8 cellular contexts compared by ENCODE assay signal in genomic region chr11:64864135-64864472, GRCh38. TPM values are rescaled to one million over a fixed set of nuclear protein-coding genes. Genes with fewer than 3 reads are reported as not detected.
DNase-seq lines count a peak whose midpoint lies in the region; ATAC-seq, FAIRE-seq and TF ChIP-seq lines count a peak whose summit lies in the region.

No MANE protein-coding gene starts in this region.

- H3K4me3 ChIP-seq in HUES64 (ENCODE audit: low read length), result no peak overlapping the region
- peak overlapping the region in 1 of 3 experiments; percentile 4 for H3K4me3 ChIP-seq in keratinocyte (ENCODE audit: control insufficient read depth in 2 of 3, extremely low read depth in 1 of 3, insufficient read depth in 2 of 3, low read depth in 1 of 3, low read length in 3 of 3)

- no peak for TF ChIP-seq CTCF in keratinocyte (optimal IDR thresholded peaks at IDR 0.05 in 1 of 3, IDR thresholded peaks at IDR 0.05 in 1 of 3, conservative IDR thresholded peaks at IDR 0.05 in 1 of 3; ENCODE audit: extremely low read depth in 1 of 3, insufficient read depth in 2 of 3, low read length in 3 of 3)

- peaks cover 80% of the 10 kb centered on the region for H3K79me2 ChIP-seq in keratinocyte (ENCODE audit: control insufficient read depth, insufficient read depth, low read length)

- DNase-seq in keratinocyte (ENCODE audit: low read depth, low spot score) (no peak), COLO829 (ENCODE audit: low spot score) (no peak), T-helper 9 cell (no peak), NCI-H2227 (lab: John Stamatoyannopoulos, UW; ENCODE audit: unreplicated experiment) (no peak)
- DNase-seq in stimulated activated naive B cell treated with anti-CD40 and anti-IgM and Interleukin-4, amounts not matched to agents 10 μg/mL and 1 μg/mL and 100 μg/mL, for 72 hours, result no peak
- DNase-seq in stimulated activated CD4-positive, alpha-beta T cell treated with anti-CD3 and anti-CD28 coated beads, Interleukin-4, amount 100 ng/mL, for 4 hours, result no peak

- peaks cover 0 to 2% of the 10 kb centered on the region in 2 donors for H3K9me3 Mint-ChIP-seq in stimulated activated naive B cell treated with anti-CD40 and anti-IgM and Interleukin-4, amounts not matched to agents 10 μg/mL and 1 μg/mL and 100 μg/mL, for 72 hours

- dilution Hi-C loops in keratinocyte (cut with MboI; ENCODE audit: extremely low pct_ligation_motif_present, low sequenced_read_pairs), result no loop called here

- H3K27me3 ChIP-seq in HUES64 (ENCODE audit: insufficient read depth, low read length) (no peaks in the 10 kb centered on the region), keratinocyte (ENCODE audit: control insufficient read depth, extremely low read depth, insufficient read depth, low read length) (no peaks in the 10 kb centered on the region)

- no peak overlapping the region for H2AFZ ChIP-seq in keratinocyte (ENCODE audit: control insufficient read depth, low read length)

- ATAC-seq in stimulated activated naive B cell treated with anti-CD40 and anti-IgM and Interleukin-4, amounts not matched to agents 10 μg/mL and 1 μg/mL and 100 μg/mL, for 72 hours (replicated peaks), result no peak

- H3K4me3 Mint-ChIP-seq in stimulated activated naive B cell treated with anti-CD40 and anti-IgM and Interleukin-4, amounts not matched to agents 10 μg/mL and 1 μg/mL and 100 μg/mL, for 72 hours, result peak overlapping the region; percentile 68 to 76

- H3K9ac ChIP-seq in HUES64 (ENCODE audit: low read depth, low read length), result no peak overlapping the region; the same call in 1 of the 2 replicates
- H3K9ac ChIP-seq in keratinocyte (ENCODE audit: control insufficient read depth, extremely low read depth, insufficient read depth, low read length), result peak overlapping the region; percentile 60

- no peaks in the 10 kb centered on the region for H3K27me3 Mint-ChIP-seq in stimulated activated naive B cell treated with anti-CD40 and anti-IgM and Interleukin-4, amounts not matched to agents 10 μg/mL and 1 μg/mL and 100 μg/mL, for 72 hours

- WGBS in HUES64, result 89% methylated on average over 9 of the region's 9 CpGs
- 43 to 53% (median 48%) methylated on average over 9 of the region's 9 CpGs for WGBS in adipose tissue, 3 donors

- H3K9me3 ChIP-seq in HUES64 (ENCODE audit: insufficient read depth, low read depth, low read length) (no peaks in the 10 kb centered on the region), keratinocyte (ENCODE audit: control insufficient read depth, low read depth, low read length) (no peaks in the 10 kb centered on the region)

- H3K27ac Mint-ChIP-seq in stimulated activated naive B cell treated with anti-CD40 and anti-IgM and Interleukin-4, amounts not matched to agents 10 μg/mL and 1 μg/mL and 100 μg/mL, for 72 hours, result peak overlapping the region; percentile 96

- peaks cover 3% of the 10 kb centered on the region for H4K20me1 ChIP-seq in keratinocyte (ENCODE audit: control insufficient read depth, extremely low read depth, insufficient read depth, low read length)

- H3K27ac ChIP-seq in HUES64 (ENCODE audit: low read depth, low read length), result peak overlapping the region; percentile 49
- H3K27ac ChIP-seq in adipose tissue (ENCODE audit: low read depth, low read length), result peak overlapping the region; percentile 23
- peak overlapping the region; percentile 74 for H3K27ac ChIP-seq in keratinocyte (ENCODE audit: control insufficient read depth, insufficient read depth, low read length)

- H3K36me3 Mint-ChIP-seq in stimulated activated naive B cell treated with anti-CD40 and anti-IgM and Interleukin-4, amounts not matched to agents 10 μg/mL and 1 μg/mL and 100 μg/mL, for 72 hours, result peaks cover 41 to 46% of the 10 kb centered on the region in 2 donors

- peaks cover 11% of the 10 kb centered on the region for H3K9me1 ChIP-seq in keratinocyte (ENCODE audit: control insufficient read depth, extremely low read depth, insufficient read depth, low read length)

- peaks cover 20% of the 10 kb centered on the region; the same call in 1 of the 2 replicates for H3K4me1 ChIP-seq in HUES64 (ENCODE audit: insufficient read depth, low read length)
- H3K4me1 ChIP-seq in keratinocyte (ENCODE audit: control insufficient read depth, extremely low read depth, insufficient read depth, low read length), result peaks cover 62% of the 10 kb centered on the region

- H3K4me1 Mint-ChIP-seq in stimulated activated naive B cell treated with anti-CD40 and anti-IgM and Interleukin-4, amounts not matched to agents 10 μg/mL and 1 μg/mL and 100 μg/mL, for 72 hours, result peaks cover 65 to 94% of the 10 kb centered on the region in 2 donors

- no peak for FAIRE-seq in keratinocyte (lab: Jason Lieb, UNC)

- peak overlapping the region; percentile 74 for H3K4me2 ChIP-seq in keratinocyte (ENCODE audit: control insufficient read depth, extremely low read depth, insufficient read depth, low read depth, low read length)

- peaks cover 3% of the 10 kb centered on the region; the same call in 1 of the 2 replicates for H3K36me3 ChIP-seq in HUES64 (ENCODE audit: insufficient read depth, low read length)
- H3K36me3 ChIP-seq in keratinocyte (ENCODE audit: control insufficient read depth in 2 of 2, extremely low read depth in 1 of 2, insufficient read depth in 2 of 2, low read length in 2 of 2), result peaks cover 12 to 15% of the 10 kb centered on the region in 2 experiments

RNA-seq across cellular contexts. Expression of gene EHD1, which starts 14.3 kb away (rescaled TPM):
- 20.5 TPM for polyA plus RNA-seq in HUES64 (2013, experiment 1 of 2)
- 19.7 TPM for polyA plus RNA-seq in HUES64 (2013, experiment 2 of 2)
- polyA plus RNA-seq in adipose tissue (10 to 100 TPM; 10.3 to 68.5 (median 22.9) TPM), keratinocyte (73.9 to 192 TPM (median 75.6 TPM) in 3 replicates)
- polyA plus RNA-seq in keratinocyte (2011; ENCODE audit: low read depth), result 89.7 TPM
- polyA plus RNA-seq in keratinocyte (2011; cell fraction: cytosol; rRNA removed), result 69.4 and 117 TPM in 2 replicates
- polyA plus RNA-seq in keratinocyte (2011; cell fraction: nucleus; rRNA removed), result 139 and 148 TPM in 2 replicates
- 50.2 and 134 TPM in 2 replicates for polyA plus RNA-seq in keratinocyte (2012; ENCODE audit: low replicate concordance)
- polyA minus RNA-seq in keratinocyte, result 107 to 412 TPM (median 144 TPM) in 3 replicates
- polyA minus RNA-seq in keratinocyte (2011; cell fraction: cytosol; rRNA and poly(A)+ RNA removed), result 120 TPM
- polyA minus RNA-seq in keratinocyte (2011; cell fraction: nucleus; rRNA and poly(A)+ RNA removed), result 91.0 and 135 TPM in 2 replicates

RNA-seq across cellular contexts. Expression of gene CDC42BPG, which starts 19.7 kb away (rescaled TPM):
- polyA plus RNA-seq in HUES64 (2013, experiment 1 of 2), result 4.0 TPM
- 4.4 TPM for polyA plus RNA-seq in HUES64 (2013, experiment 2 of 2)
- polyA plus RNA-seq in adipose tissue (1 to 10 TPM in 2 of 3 donors, under 1 TPM in 1; 0.90 to 9.7 (median 1.4) TPM), keratinocyte (2.2 to 4.0 TPM (median 2.5 TPM) in 3 replicates)
- polyA plus RNA-seq in keratinocyte (2011; ENCODE audit: low read depth), result 2.5 TPM
- polyA plus RNA-seq in keratinocyte (2011; cell fraction: cytosol; rRNA removed), result 1.4 and 3.5 TPM in 2 replicates
- polyA plus RNA-seq in keratinocyte (2011; cell fraction: nucleus; rRNA removed), result 9.9 and 12.9 TPM in 2 replicates
- polyA plus RNA-seq in keratinocyte (2012; ENCODE audit: low replicate concordance), result 6.3 and 7.4 TPM in 2 replicates
- 3.6 to 9.7 TPM (median 5.5 TPM) in 3 replicates for polyA minus RNA-seq in keratinocyte
- 4.6 TPM for polyA minus RNA-seq in keratinocyte (2011; cell fraction: cytosol; rRNA and poly(A)+ RNA removed)
- 11.5 and 16.9 TPM in 2 replicates for polyA minus RNA-seq in keratinocyte (2011; cell fraction: nucleus; rRNA and poly(A)+ RNA removed)

RNA-seq across cellular contexts. Expression of gene ATG2A, which starts 52.9 kb away (rescaled TPM):
- polyA plus RNA-seq in HUES64 (2013, experiment 1 of 2), result 8.8 TPM
- polyA plus RNA-seq in HUES64 (2013, experiment 2 of 2), result 8.9 TPM
- 10 to 100 TPM; 12.4 to 14.7 (median 14.5) TPM for polyA plus RNA-seq in adipose tissue
- polyA plus RNA-seq in keratinocyte, result 2.4 to 5.7 TPM (median 4.5 TPM) in 3 replicates
- 8.6 TPM for polyA plus RNA-seq in keratinocyte (2011; ENCODE audit: low read depth)
- polyA plus RNA-seq in keratinocyte (2011; cell fraction: cytosol; rRNA removed), result 3.0 and 6.4 TPM in 2 replicates
- 15.8 and 21.8 TPM in 2 replicates for polyA plus RNA-seq in keratinocyte (2011; cell fraction: nucleus; rRNA removed)
- polyA plus RNA-seq in keratinocyte (2012; ENCODE audit: low replicate concordance), result 13.5 and 26.7 TPM in 2 replicates
- polyA minus RNA-seq in keratinocyte, result 7.6 to 19.2 TPM (median 9.6 TPM) in 3 replicates
- polyA minus RNA-seq in keratinocyte (2011; cell fraction: cytosol; rRNA and poly(A)+ RNA removed), result 27.4 TPM
- polyA minus RNA-seq in keratinocyte (2011; cell fraction: nucleus; rRNA and poly(A)+ RNA removed), result 18.6 and 21.2 TPM in 2 replicates

RNA-seq across cellular contexts. Expression of gene MEN1, which starts 53.8 kb away (rescaled TPM):
- 31.5 TPM for polyA plus RNA-seq in HUES64 (2013, experiment 1 of 2)
- polyA plus RNA-seq in HUES64 (2013, experiment 2 of 2), result 36.6 TPM
- polyA plus RNA-seq in adipose tissue (10 to 100 TPM; 13.9 to 15.7 (median 14.6) TPM), keratinocyte (14.2 to 19.1 TPM (median 18.2 TPM) in 3 replicates)
- polyA plus RNA-seq in keratinocyte (2011; ENCODE audit: low read depth), result 4.6 TPM
- polyA plus RNA-seq in keratinocyte (2011; cell fraction: cytosol; rRNA removed), result 10.7 and 17.7 TPM in 2 replicates
- 39.7 and 52.7 TPM in 2 replicates for polyA plus RNA-seq in keratinocyte (2011; cell fraction: nucleus; rRNA removed)
- 19.6 and 27.4 TPM in 2 replicates for polyA plus RNA-seq in keratinocyte (2012; ENCODE audit: low replicate concordance)
- polyA minus RNA-seq in keratinocyte, result 12.3 to 50.8 TPM (median 16.1 TPM) in 3 replicates
- polyA minus RNA-seq in keratinocyte (2011; cell fraction: cytosol; rRNA and poly(A)+ RNA removed), result 35.9 TPM
- polyA minus RNA-seq in keratinocyte (2011; cell fraction: nucleus; rRNA and poly(A)+ RNA removed), result 25.9 and 29.3 TPM in 2 replicates

Comparison
In these comparisons a context has a peak if more than half of its experiments do, and no peak if none do; other contexts are left out.
1. H3K27ac ChIP-seq: peak in every context shown above with its lines; median percentile 74 in keratinocyte; 49 in HUES64; 23 in adipose tissue.